ENCODE assay signal across 8 cellular contexts in the genomic region with DNA sequence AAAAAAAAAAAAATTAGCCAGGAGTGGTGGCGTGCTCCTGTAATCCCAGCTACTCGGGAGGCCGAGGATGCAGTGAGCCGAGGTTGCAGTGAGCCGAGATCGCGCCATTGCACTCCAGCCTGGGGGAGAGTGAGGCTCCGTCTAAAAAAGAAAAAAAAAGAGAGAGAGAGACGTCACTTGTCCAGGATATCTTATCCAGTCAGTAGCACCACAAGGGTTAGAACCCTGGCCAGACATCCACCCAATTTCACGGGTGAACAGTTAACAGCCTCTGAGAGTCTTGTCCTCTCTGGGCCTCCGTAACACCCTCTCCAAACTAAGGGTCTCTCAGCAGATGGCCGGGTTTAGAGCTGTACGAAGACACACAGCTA. TPM values are rescaled to one million over a fixed set of nuclear protein-coding genes. Genes with fewer than 3 reads are reported as not detected.
DNase-seq lines count a peak whose midpoint lies in the region; ATAC-seq and TF ChIP-seq lines count a peak whose summit lies in the region.

No MANE protein-coding gene starts in this region.

- H3K4me3 ChIP-seq in hepatocyte = peak overlapping the region; percentile 75

- no peaks in the 10 kb centered on the region for H3K9me3 ChIP-seq in H9 (ENCODE audit: control insufficient read depth, low read depth, low read length)
- H3K9me3 ChIP-seq in hepatocyte (ENCODE audit: low read depth) = no peaks in the 10 kb centered on the region

- peaks cover 2% of the 10 kb centered on the region; the same call in 1 of the 2 replicates for H3K27me3 Mint-ChIP-seq in H9 (ENCODE audit: low read depth)

- no peaks in the 10 kb centered on the region for H3K36me3 ChIP-seq in hepatocyte (replicated peaks; ENCODE audit: insufficient read depth, low read depth)

- peaks cover 17 to 30% of the 10 kb centered on the region in 2 experiments for H3K4me1 Mint-ChIP-seq in H9
- H3K4me1 Mint-ChIP-seq in stimulated activated effector memory CD8-positive, alpha-beta T cell treated with anti-CD3 and anti-CD28 coated beads, Interleukin-12 subunit alpha, Interleukin-12 subunit beta, amount 100 ng/mL, for 72 hours = peaks cover 34% of the 10 kb centered on the region

- peaks cover 8% of the 10 kb centered on the region for H3K79me1 ChIP-seq in H9 (ENCODE audit: insufficient read depth, low read depth, low read length, poor library complexity, severe bottlenecking)

- H3K56ac ChIP-seq in H9 (ENCODE audit: insufficient read length, low read depth, low read length) = no peak overlapping the region

- peak overlapping the region; percentile 29 for H3K27ac ChIP-seq in H9 (ENCODE audit: insufficient read length, low read depth, low read length)
- peak overlapping the region; percentile 98 for H3K27ac ChIP-seq in VCaP
- H3K27ac ChIP-seq in hepatocyte = peak overlapping the region; percentile 94

- H2AK5ac ChIP-seq in H9 (ENCODE audit: insufficient read length, low read length) = no peak overlapping the region

- peak overlapping the region; percentile 100 for H3K27ac Mint-ChIP-seq in H9
- peak overlapping the region; percentile 92 for H3K27ac Mint-ChIP-seq in stimulated activated effector memory CD8-positive, alpha-beta T cell treated with anti-CD3 and anti-CD28 coated beads, Interleukin-12 subunit alpha, Interleukin-12 subunit beta, amount 100 ng/mL, for 72 hours

- no peak overlapping the region for H4K5ac ChIP-seq in H9 (ENCODE audit: insufficient read length, low read depth, low read length)

- H3K4me3 Mint-ChIP-seq in H9 = peak overlapping the region; percentile 97 to 100
- peak overlapping the region; percentile 87 for H3K4me3 Mint-ChIP-seq in stimulated activated effector memory CD8-positive, alpha-beta T cell treated with anti-CD3 and anti-CD28 coated beads, Interleukin-12 subunit alpha, Interleukin-12 subunit beta, amount 100 ng/mL, for 72 hours

- no peak overlapping the region for H2BK20ac ChIP-seq in H9 (ENCODE audit: low read depth, low read length, poor library complexity, severe bottlenecking)

- H3K36me3 Mint-ChIP-seq in H9 (ENCODE audit: insufficient read depth in 1 of 3, low read depth in 3 of 3) = peaks cover 0 to 9% (median 5%) of the 10 kb centered on the region in 3 experiments; a peak in 6 of 7 replicates
- H3K36me3 Mint-ChIP-seq in stimulated activated effector memory CD8-positive, alpha-beta T cell treated with anti-CD3 and anti-CD28 coated beads, Interleukin-12 subunit alpha, Interleukin-12 subunit beta, amount 100 ng/mL, for 72 hours = peaks cover 19% of the 10 kb centered on the region

- H3K4me2 ChIP-seq in H9 (ENCODE audit: insufficient read depth, insufficient read length, low read length) = peak overlapping the region; percentile 93
- peak overlapping the region; percentile 86 for H3K4me2 ChIP-seq in hepatocyte

- TF ChIP-seq CTCF in H9 (conservative IDR thresholded peaks at IDR 0.05) (no peak), VCaP (conservative IDR thresholded peaks at IDR 0.05) (no peak), hepatocyte (IDR thresholded peaks at IDR 0.05; ENCODE audit: poor library complexity) (no peak)

- H3K9ac ChIP-seq in H9 (ENCODE audit: extremely low read depth, insufficient read length, low read length) = peak overlapping the region; percentile 99

- H3K4ac ChIP-seq in H9 (ENCODE audit: low read depth, low read length) = no peak overlapping the region

- peaks cover 6% of the 10 kb centered on the region for H4K20me1 ChIP-seq in H9 (ENCODE audit: control insufficient read depth, insufficient read depth, insufficient read length)
- peaks cover 36% of the 10 kb centered on the region for H4K20me1 ChIP-seq in hepatocyte (ENCODE audit: insufficient read depth, poor library complexity, severe bottlenecking)

- no CpG with 5 or more reads among the region's 13 CpGs for WGBS in H9 (ENCODE audit: extremely low coverage, insufficient read length, low lambda C conversion rate)
- whole genome bisulfite sequencing in hepatocyte (ENCODE audit: low lambda C conversion rate, missing lambda C conversion rate) = 55% methylated on average over 13 of the region's 13 CpGs

- no peaks in the 10 kb centered on the region for H3K4me1 ChIP-seq in H9 (ENCODE audit: insufficient read depth, low read length)
- H3K4me1 ChIP-seq in hepatocyte (ENCODE audit: insufficient read depth) = peaks cover 13% of the 10 kb centered on the region

- H2BK120ac ChIP-seq in H9 (ENCODE audit: low read depth, low read length, poor library complexity, severe bottlenecking) = no peak overlapping the region

- no peaks in the 10 kb centered on the region; a peak in 1 of 5 replicates for H3K9me3 Mint-ChIP-seq in H9
- no peaks in the 10 kb centered on the region for H3K9me3 Mint-ChIP-seq in stimulated activated effector memory CD8-positive, alpha-beta T cell treated with anti-CD3 and anti-CD28 coated beads, Interleukin-12 subunit alpha, Interleukin-12 subunit beta, amount 100 ng/mL, for 72 hours

- H3K23me2 ChIP-seq in H9 (ENCODE audit: insufficient read length, low read depth, low read length, poor library complexity, severe bottlenecking) = peaks cover 10% of the 10 kb centered on the region

- no peaks in the 10 kb centered on the region for H3K9me2 ChIP-seq in hepatocyte (replicated peaks; ENCODE audit: insufficient read depth)

- no peak overlapping the region for H3K23ac ChIP-seq in H9 (ENCODE audit: insufficient read length, low read depth, low read length)

- no peak overlapping the region for H2BK15ac ChIP-seq in H9 (ENCODE audit: low read depth, low read length)

- no peak overlapping the region for H3K14ac ChIP-seq in H9 (ENCODE audit: insufficient read depth, low read length)

- no peak for TF ChIP-seq POLR2A in GM18505 (IDR thresholded peaks at IDR 0.05; ENCODE audit: borderline replicate concordance, extremely low read depth, insufficient read depth, insufficient read length)

- no peak overlapping the region for H2BK12ac ChIP-seq in H9 (ENCODE audit: insufficient read length, low read depth, low read length)

- no peak overlapping the region for H4K8ac ChIP-seq in H9 (replicated peaks; ENCODE audit: insufficient read length, low read depth, low read length)

- DNase-seq in H9 = no peak
- DNase-seq in hepatocyte (ENCODE audit: low spot score) = no peak
- no peak for DNase-seq in stimulated activated effector memory CD8-positive, alpha-beta T cell treated with anti-CD3 and anti-CD28 coated beads, Interleukin-12 subunit alpha, Interleukin-12 subunit beta, amount 100 ng/mL, for 72 hours (ENCODE audit: low spot score in 2 of 2)
- DNase-seq in activated effector memory CD4-positive, alpha-beta T cell treated with anti-CD3 and anti-CD28 coated beads, Interleukin-2, amount 50 U/mL, for 16 hours = no peak
- DNase-seq in NCI-H2196 treated with DMSO at 0.1 percent for 48 hours (lab: John Stamatoyannopoulos, UW; ENCODE audit: unreplicated experiment) = no peak

- no peak overlapping the region for H3K18ac ChIP-seq in H9 (ENCODE audit: insufficient read length, low read depth, low read length)

- peak overlapping the region; percentile 55 for H2BK5ac ChIP-seq in H9 (ENCODE audit: insufficient read length, low read length)

- H3K27me3 ChIP-seq in H9 (ENCODE audit: insufficient read depth, low read length) = no peaks in the 10 kb centered on the region
- H3K27me3 ChIP-seq in hepatocyte = no peaks in the 10 kb centered on the region

- H3K79me2 ChIP-seq in H9 (ENCODE audit: insufficient read depth, low read length) (peaks cover 28% of the 10 kb centered on the region; the same call in 1 of the 2 replicates), hepatocyte (peaks cover 46% of the 10 kb centered on the region)

- H2AFZ ChIP-seq in H9 (ENCODE audit: low read length) (peak overlapping the region; percentile 63), hepatocyte (peak overlapping the region; percentile 76)

- peak; percentile 0 for ATAC-seq in stimulated activated effector memory CD8-positive, alpha-beta T cell treated with anti-CD3 and anti-CD28 coated beads, Interleukin-12 subunit alpha, Interleukin-12 subunit beta, amount 100 ng/mL, for 72 hours
- no peak for ATAC-seq in GM18870 (IDR thresholded peaks at IDR 0.05; ENCODE audit: unreplicated experiment)
- ATAC-seq in GM18505 (IDR thresholded peaks at IDR 0.05; ENCODE audit: unreplicated experiment) = no peak

- H3T11ph ChIP-seq in H9 (ENCODE audit: low read length) = no peak overlapping the region

- no peak overlapping the region for H4K91ac ChIP-seq in H9 (ENCODE audit: insufficient read length, low read depth, low read length)

RNA-seq across cellular contexts. Expression of a gene that starts 0.9 kb away (rescaled TPM):
- total RNA-seq in H9 (2021) (82.0 and 83.9 TPM in 2 replicates), hepatocyte (41.0 and 49.1 TPM in 2 replicates)
- 89.7 and 93.1 TPM in 2 replicates for polyA plus RNA-seq in hepatocyte

RNA-seq across cellular contexts. Expression of a gene that starts 8.4 kb away (rescaled TPM):
- total RNA-seq in H9 (2021) (not detected in 2 replicates), hepatocyte (435 and 454 TPM in 2 replicates)
- 603 and 827 TPM in 2 replicates for polyA plus RNA-seq in hepatocyte

RNA-seq across cellular contexts. Expression of a gene that starts 12.2 kb away (rescaled TPM):
- total RNA-seq in H9 (2021) (not detected in 2 replicates), hepatocyte (not detected in 2 replicates)
- 1.1 TPM in 1 of 2 replicates, not detected in the other for polyA plus RNA-seq in hepatocyte

RNA-seq across cellular contexts. Expression of a gene that starts 39.9 kb away (rescaled TPM):
- total RNA-seq in H9 (2021) (77.0 and 78.1 TPM in 2 replicates), hepatocyte (330 and 390 TPM in 2 replicates)
- polyA plus RNA-seq in hepatocyte = 395 and 606 TPM in 2 replicates

RNA-seq across cellular contexts. Expression of a gene that starts 47.0 kb away (rescaled TPM):
- total RNA-seq in H9 (2021) (13.7 and 14.3 TPM in 2 replicates), hepatocyte (6.3 and 8.5 TPM in 2 replicates)
- 9.1 and 13.9 TPM in 2 replicates for polyA plus RNA-seq in hepatocyte

Comparison
In these comparisons a context has a peak if more than half of its experiments do, and no peak if none do; other contexts are left out.
1. H3K27ac ChIP-seq: peak in every context shown above with its lines; median percentile 98 in VCaP; 94 in hepatocyte; 29 in H9.
2. RNA of a gene that starts 8.4 kb away (total RNA-seq): 435 to 454 TPM in hepatocyte; not detected in H9; every median in the first group is over 100 times any median in the second.